In the genomic region with DNA sequence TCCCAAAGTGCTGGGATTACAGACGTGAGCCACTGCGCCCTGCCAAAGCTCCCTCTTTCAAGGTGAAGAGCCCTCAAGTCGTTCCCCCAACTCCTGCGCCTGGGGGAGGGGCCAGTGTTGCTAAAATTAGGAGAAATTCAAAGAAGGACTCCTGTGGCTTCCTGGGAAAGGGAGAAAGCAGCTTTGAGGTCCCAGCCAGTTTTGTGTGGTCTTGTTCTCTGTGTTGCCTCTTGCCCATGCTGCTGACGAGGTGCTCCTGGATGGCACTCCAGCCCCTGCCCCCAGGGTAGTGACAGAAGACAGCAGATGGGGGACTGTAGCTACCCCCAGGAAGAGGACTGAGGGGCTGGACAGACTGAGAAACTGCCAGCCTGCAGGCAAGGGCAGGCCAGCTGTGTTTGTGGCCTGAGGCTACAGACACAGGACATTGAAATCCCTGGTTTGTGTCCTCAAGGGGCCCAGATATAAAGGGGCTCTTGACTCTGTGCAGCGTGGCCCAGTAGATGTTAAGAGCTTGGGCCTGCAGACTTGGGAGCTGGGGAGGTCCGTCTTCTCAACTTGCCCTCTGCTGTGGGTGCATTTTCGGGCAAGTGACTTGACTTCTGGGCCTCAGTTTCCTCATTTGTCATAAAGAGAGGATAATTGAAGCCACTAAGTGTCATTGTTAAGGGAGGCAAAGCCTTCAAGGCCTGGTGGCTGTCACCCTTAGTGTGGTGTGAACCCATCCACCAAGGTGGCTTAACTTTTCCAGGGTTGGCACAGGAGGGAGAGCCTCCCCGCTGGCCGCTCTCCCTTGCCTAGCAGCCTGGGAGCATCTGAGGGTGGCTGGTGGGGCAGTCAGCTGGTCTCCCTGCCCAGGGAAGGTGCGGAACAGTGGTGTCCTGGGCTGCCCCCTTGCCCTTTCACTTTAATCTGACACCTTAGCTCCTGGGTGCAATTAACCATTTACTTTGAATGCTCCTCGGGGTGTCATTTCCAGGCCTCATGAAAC, we compare ENCODE assay signal across 10 cellular contexts. TPM values are rescaled to one million over a fixed set of nuclear protein-coding genes. Genes with fewer than 3 reads are reported as not detected.
DNase-seq lines count a peak whose midpoint lies in the region; ATAC-seq, FAIRE-seq and TF ChIP-seq lines count a peak whose summit lies in the region.
"Had no signal": no experiment of that assay in that cellular context is flagged by ENCODE, and none has a peak within 500 bp of the region (broad histone marks: within the 10 kb centered on the region; RNA-seq: fewer than 3 reads in every experiment).

No MANE protein-coding gene starts in this region.

- peak overlapping the region; percentile 82 for H3K27ac ChIP-seq in CD4-positive, alpha-beta memory T cell (ENCODE audit: low read depth, low read length)
- H3K27ac ChIP-seq in K562 (ENCODE audit: extremely low read depth, low read depth, low read length) = peak overlapping the region; percentile 81

- DNase-seq in CD4-positive, alpha-beta memory T cell = peak in 1 of 5 donors; percentile 22
- peak in 2 of 4 experiments; percentile 67 to 92 for DNase-seq in K562 (ENCODE audit: extremely low read depth in 1 of 4, low spot score in 3 of 4)
- no peak for DNase-seq in foreskin fibroblast
- DNase-seq in dedifferentiated amniotic fluid mesenchymal stem cell (ENCODE audit: extremely low spot score) = no peak
- DNase-seq: activated gamma-delta T cell treated with Interleukin-2 at 50 U/mL for 16 hours, NCI-H524 treated with DMSO at 0.1 percent for 48 hours had no signal

- H2AFZ ChIP-seq in K562 (ENCODE audit: low read depth, low read length) = no peak overlapping the region

- peak; percentile 49 for TF ChIP-seq POLR2A in K562 (conservative IDR thresholded peaks at IDR 0.05)

- in situ Hi-C loops in K562 (cut with MboI) = no loop called here

- peak overlapping the region; percentile 68 for H3K4me2 ChIP-seq in K562 (ENCODE audit: insufficient read depth, low read length)

- peak overlapping the region; percentile 46 to 96 (median 92) for H3K4me3 Mint-ChIP-seq in CD4-positive, alpha-beta memory T cell
- H3K4me3 Mint-ChIP-seq in IgD-negative memory B cell (peak overlapping the region; percentile 63 to 93 (median 76)), nephron (peak overlapping the region; percentile 70 to 81 (median 75))

- CTCF ChIA-PET in CD4-positive, alpha-beta memory T cell (lab: Charles Lee; ENCODE audit: partially characterized antibody) = interaction anchor here (1.2 to 6.3 kb wide), 10 partner anchors 10 to 146 kb away, joined by 3 to 47 read pairs (median 5); no protein-coding TSS in a partner anchor
- CTCF ChIA-PET in K562 (lab: Yijun Ruan, JAX; ENCODE audit: low intra/inter-chr PET ratio) = no interaction called here

- TF ChIP-seq CTCF in K562 (IDR thresholded peaks at IDR 0.05 in 2 of 3, conservative IDR thresholded peaks at IDR 0.05 in 1 of 3; ENCODE audit: insufficient read depth in 2 of 3, low read depth in 1 of 3, low read length in 3 of 3) (no peak), nephron (IDR thresholded peaks at IDR 0.05; ENCODE audit: unreplicated experiment in 3 of 3) (no peak), foreskin fibroblast (IDR thresholded peaks at IDR 0.05; ENCODE audit: low read depth, low read length) (no peak)

- no TSS peak for BruUV-seq in K562 (replicated peaks; lab: Mats Ljungman, UMichigan)

- H3K4me1 ChIP-seq in CD4-positive, alpha-beta memory T cell (ENCODE audit: insufficient read depth, low read length) = peaks cover 77% of the 10 kb centered on the region
- H3K4me1 ChIP-seq in K562 (replicated peaks in 1 of 2; ENCODE audit: control insufficient read depth in 2 of 2, insufficient read depth in 2 of 2, low read length in 2 of 2) = peaks cover 33 to 78% of the 10 kb centered on the region in 2 experiments

- peak; percentile 67 for TF ChIP-seq EP300 in K562 (IDR thresholded peaks at IDR 0.05; ENCODE audit: low read length)

- no peaks in the 10 kb centered on the region for H3K9me1 ChIP-seq in K562 (ENCODE audit: control insufficient read depth, insufficient read depth, low read length)

- peaks cover 13 to 39% of the 10 kb centered on the region in 2 donors for H3K36me3 Mint-ChIP-seq in CD4-positive, alpha-beta memory T cell
- H3K36me3 Mint-ChIP-seq in IgD-negative memory B cell = no peaks in the 10 kb centered on the region
- H3K36me3 Mint-ChIP-seq in nephron (ENCODE audit: low read depth) = peaks cover 12% of the 10 kb centered on the region

- TF ChIP-seq RAD21 in K562 (CRISPR knock-in tag; conservative IDR thresholded peaks at IDR 0.05 in 1 of 2, IDR thresholded peaks at IDR 0.05 in 1 of 2) = peak in 1 of 2 experiments; percentile 22; a peak in 2 of 4 replicates

- no peaks in the 10 kb centered on the region for H3K27me3 ChIP-seq in CD4-positive, alpha-beta memory T cell (ENCODE audit: insufficient read depth, low read length)
- H3K27me3 ChIP-seq in K562 (ENCODE audit: control insufficient read depth in 2 of 2, insufficient read depth in 2 of 2, low read length in 2 of 2) = no peaks in the 10 kb centered on the region

- intact Hi-C loops in CD4-positive, alpha-beta memory T cell (cut with micrococcal nuclease) = loop anchor here (5.0 to 10.0 kb wide), 2 partner anchors 37 to 364 kb away; partner anchors contain the start of gene MRPL38
- intact Hi-C loops in K562 (cut with micrococcal nuclease) = loop anchor here (2.0 to 5.0 kb wide), 3 partner anchors 30 to 87 kb away; no protein-coding TSS in a partner anchor

- peaks cover 56% of the 10 kb centered on the region for H3K79me2 ChIP-seq in K562 (ENCODE audit: control insufficient read depth, insufficient read depth, low read length)

- POLR2A ChIA-PET in CD4-positive, alpha-beta memory T cell (lab: Charles Lee; ENCODE audit: partially characterized antibody) = interaction anchor here (1.0 to 18.5 kb wide), 13 partner anchors 11 to 289 kb away, joined by 3 to 620 read pairs (median 26); partner anchors contain the start of genes EXOC7, FOXJ1 and RNF157
- POLR2A ChIA-PET in K562 (lab: Yijun Ruan, JAX) = interaction anchor here (0.6 to 10.6 kb wide), 34 partner anchors 9 to 1669 kb away, joined by 3 to 227 read pairs (median 4); partner anchors contain the start of gene RNF157

- ATAC-seq in K562 (no peak), GM21786 (IDR thresholded peaks at IDR 0.05; ENCODE audit: unreplicated experiment) (no peak), GM21367 (IDR thresholded peaks at IDR 0.05; ENCODE audit: unreplicated experiment) (no peak)

- peaks cover 23 to 72% (median 51%) of the 10 kb centered on the region in 4 donors for H3K4me1 Mint-ChIP-seq in CD4-positive, alpha-beta memory T cell
- H3K4me1 Mint-ChIP-seq in IgD-negative memory B cell = peaks cover 32 to 50% (median 40%) of the 10 kb centered on the region in 3 donors
- H3K4me1 Mint-ChIP-seq in nephron = peaks cover 39% of the 10 kb centered on the region

- no peaks in the 10 kb centered on the region for H3K9me3 ChIP-seq in CD4-positive, alpha-beta memory T cell (ENCODE audit: control insufficient read depth in 1 of 2, low read length in 2 of 2)
- H3K9me3 ChIP-seq in K562 (replicated peaks; ENCODE audit: control insufficient read depth, insufficient read depth, low read depth, low read length) = no peaks in the 10 kb centered on the region

- H4K20me1 ChIP-seq in K562 (replicated peaks; ENCODE audit: control insufficient read depth, insufficient read depth, low read length) = no peaks in the 10 kb centered on the region

- peak overlapping the region; percentile 87 to 98 (median 96) for H3K27ac Mint-ChIP-seq in CD4-positive, alpha-beta memory T cell
- H3K27ac Mint-ChIP-seq in IgD-negative memory B cell (peak overlapping the region; percentile 97 to 99 (median 97)), nephron (peak overlapping the region; percentile 23 to 74 (median 37))

- FAIRE-seq in K562 (lab: Jason Lieb, UNC) = peak; percentile 77

- peaks cover 24% of the 10 kb centered on the region for H3K36me3 ChIP-seq in CD4-positive, alpha-beta memory T cell (ENCODE audit: insufficient read depth, low read length)
- peaks cover 45% of the 10 kb centered on the region for H3K36me3 ChIP-seq in K562 (ENCODE audit: control insufficient read depth, insufficient read depth, low read length)

- H3K9ac ChIP-seq in K562 (ENCODE audit: insufficient read depth in 1 of 2, low read depth in 2 of 2, low read length in 2 of 2) = peak overlapping the region; percentile 81 to 89

- H3K9me3 Mint-ChIP-seq in CD4-positive, alpha-beta memory T cell = peaks cover 0 to 1% (median 0%) of the 10 kb centered on the region in 8 donors
- H3K9me3 Mint-ChIP-seq in IgD-negative memory B cell = no peaks in the 10 kb centered on the region
- no peaks in the 10 kb centered on the region for H3K9me3 Mint-ChIP-seq in nephron

- H3K27me3 Mint-ChIP-seq in CD4-positive, alpha-beta memory T cell = no peaks in the 10 kb centered on the region
- H3K27me3 Mint-ChIP-seq in IgD-negative memory B cell = no peaks in the 10 kb centered on the region
- no peaks in the 10 kb centered on the region for H3K27me3 Mint-ChIP-seq in nephron (ENCODE audit: low read depth)

- no peak overlapping the region for H3K4me3 ChIP-seq in CD4-positive, alpha-beta memory T cell (ENCODE audit: low read length in 2 of 2)
- H3K4me3 ChIP-seq in K562 (peak overlapping the region; percentile 14; the same call in 1 of the 2 replicates), foreskin fibroblast (ENCODE audit: low read depth in 1 of 2, low read length in 2 of 2) (no peak overlapping the region)

- WGBS in K562 (ENCODE audit: insufficient coverage, low coverage, missing lambda C conversion rate) = 29% methylated on average over 12 of the region's 12 CpGs

RNA-seq across cellular contexts. Expression of gene UBALD2, which starts 4.1 kb away (rescaled TPM):
- 100 to 1,000 TPM; 101 to 103 TPM for total RNA-seq in CD4-positive, alpha-beta memory T cell
- 10 to 100 TPM in 1 of 2 donors, 1 to 10 TPM in 1; 6.2 to 11.1 TPM for polyA plus RNA-seq in CD4-positive, alpha-beta memory T cell
- polyA plus RNA-seq in IgD-negative memory B cell (4.3 TPM), K562 (2011; rRNA removed) (46.6 and 79.6 TPM in 2 replicates), K562 (2014; fragmentation: Illumina TruSeq; extraction: Trizol) (17.4 and 39.3 TPM in 2 replicates), K562 (2014; fragmentation: Nextera tagmentation; extraction: Ambion mirVana) (1 to 10 TPM; 2.3 to 3.9 TPM), K562 (2014; rRNA removed) (40.6 and 46.5 TPM in 2 replicates)
- 10.6 and 25.5 TPM in 2 replicates for total RNA-seq in K562 (2011; cell fraction: chromatin; rRNA removed; ENCODE audit: low replicate concordance)
- 27.3 and 33.0 TPM in 2 replicates for total RNA-seq in K562 (2011; cell fraction: nucleolus; rRNA removed)
- 22.7 and 24.3 TPM in 2 replicates for total RNA-seq in K562 (2011; cell fraction: nucleoplasm; rRNA removed)
- total RNA-seq in K562 (2014; rRNA removed) (43.1 and 52.7 TPM in 2 replicates), K562 (2014; rRNA removed; fragmentation: Illumina TruSeq; extraction: Trizol) (5.8 and 7.6 TPM in 2 replicates), K562 (2015; rRNA removed; fragmentation: Illumina TruSeq; extraction: Trizol) (21.9 and 25.3 TPM in 2 replicates), K562 (2021) (85.3 and 94.1 TPM in 2 replicates)
- polyA plus RNA-seq in K562 (2011; cell fraction: cytosol; rRNA removed) = 34.5 and 74.0 TPM in 2 replicates
- 55.6 and 56.6 TPM in 2 replicates for polyA plus RNA-seq in K562 (2011; cell fraction: nucleus; rRNA removed)
- 62.8 and 75.4 TPM in 2 replicates for polyA plus RNA-seq in K562 (2012)
- polyA minus RNA-seq in K562 (2011; rRNA and poly(A)+ RNA removed) = 8.0 and 8.5 TPM in 2 replicates
- polyA minus RNA-seq in K562 (2011; cell fraction: cytosol; rRNA and poly(A)+ RNA removed) = 32.8 and 59.0 TPM in 2 replicates
- 8.1 and 9.6 TPM in 2 replicates for polyA minus RNA-seq in K562 (2011; cell fraction: nucleus; rRNA and poly(A)+ RNA removed)

RNA-seq across cellular contexts. Expression of gene RNF157, which starts 29.0 kb away (rescaled TPM):
- 10 to 100 TPM; 19.5 to 22.5 TPM for total RNA-seq in CD4-positive, alpha-beta memory T cell
- polyA plus RNA-seq in CD4-positive, alpha-beta memory T cell = 10 to 100 TPM in 1 of 2 donors, 1 to 10 TPM in 1; 4.0 to 20.5 TPM
- polyA plus RNA-seq in IgD-negative memory B cell (0.43 TPM), K562 (2011; rRNA removed) (30.5 and 37.8 TPM in 2 replicates), K562 (2014; fragmentation: Illumina TruSeq; extraction: Trizol) (29.0 and 31.7 TPM in 2 replicates), K562 (2014; fragmentation: Nextera tagmentation; extraction: Ambion mirVana) (10 to 100 TPM in 1 of 2 experiments, 1 to 10 TPM in 1; 8.1 to 12.7 TPM), K562 (2014; rRNA removed) (20.8 and 26.3 TPM in 2 replicates)
- total RNA-seq in K562 (2011; cell fraction: chromatin; rRNA removed; ENCODE audit: low replicate concordance) = 105 and 114 TPM in 2 replicates
- 43.7 and 60.5 TPM in 2 replicates for total RNA-seq in K562 (2011; cell fraction: nucleolus; rRNA removed)
- 85.8 and 127 TPM in 2 replicates for total RNA-seq in K562 (2011; cell fraction: nucleoplasm; rRNA removed)
- total RNA-seq in K562 (2014; rRNA removed) (12.7 and 21.6 TPM in 2 replicates), K562 (2014; rRNA removed; fragmentation: Illumina TruSeq; extraction: Trizol) (16.3 and 17.9 TPM in 2 replicates), K562 (2015; rRNA removed; fragmentation: Illumina TruSeq; extraction: Trizol) (28.2 and 28.7 TPM in 2 replicates), K562 (2021) (28.6 and 29.0 TPM in 2 replicates)
- 29.5 and 33.1 TPM in 2 replicates for polyA plus RNA-seq in K562 (2011; cell fraction: cytosol; rRNA removed)
- 28.4 and 36.3 TPM in 2 replicates for polyA plus RNA-seq in K562 (2011; cell fraction: nucleus; rRNA removed)
- polyA plus RNA-seq in K562 (2012) = 21.3 and 53.9 TPM in 2 replicates
- polyA minus RNA-seq in K562 (2011; rRNA and poly(A)+ RNA removed) = 40.3 and 41.8 TPM in 2 replicates
- 30.4 and 40.2 TPM in 2 replicates for polyA minus RNA-seq in K562 (2011; cell fraction: cytosol; rRNA and poly(A)+ RNA removed)
- polyA minus RNA-seq in K562 (2011; cell fraction: nucleus; rRNA and poly(A)+ RNA removed) = 13.2 and 28.3 TPM in 2 replicates

RNA-seq across cellular contexts. Expression of gene QRICH2, which starts 38.8 kb away (rescaled TPM):
- total RNA-seq in CD4-positive, alpha-beta memory T cell = 1 to 10 TPM; 5.3 to 5.5 TPM
- under 1 TPM; 0.21 to 0.52 TPM for polyA plus RNA-seq in CD4-positive, alpha-beta memory T cell
- 0.14 TPM for polyA plus RNA-seq in IgD-negative memory B cell
- 4.4 and 9.4 TPM in 2 replicates for total RNA-seq in K562 (2011; cell fraction: chromatin; rRNA removed; ENCODE audit: low replicate concordance)
- total RNA-seq in K562 (2011; cell fraction: nucleolus; rRNA removed) = 3.3 and 4.1 TPM in 2 replicates
- 2.4 TPM in 2 replicates for total RNA-seq in K562 (2011; cell fraction: nucleoplasm; rRNA removed)
- total RNA-seq in K562 (2014; rRNA removed) = 1.3 and 1.5 TPM in 2 replicates
- total RNA-seq in K562 (2014; rRNA removed; fragmentation: Illumina TruSeq; extraction: Trizol) = 0.89 and 1.1 TPM in 2 replicates
- 1.6 and 2.0 TPM in 2 replicates for total RNA-seq in K562 (2015; rRNA removed; fragmentation: Illumina TruSeq; extraction: Trizol)
- 1.4 and 2.0 TPM in 2 replicates for total RNA-seq in K562 (2021)
- 0.46 and 1.3 TPM in 2 replicates for polyA plus RNA-seq in K562 (2011; rRNA removed)
- polyA plus RNA-seq in K562 (2011; cell fraction: cytosol; rRNA removed) = 0.82 and 1.0 TPM in 2 replicates
- 3.4 and 4.1 TPM in 2 replicates for polyA plus RNA-seq in K562 (2011; cell fraction: nucleus; rRNA removed)
- 1.5 and 13.0 TPM in 2 replicates for polyA plus RNA-seq in K562 (2012)
- 0.40 and 0.61 TPM in 2 replicates for polyA plus RNA-seq in K562 (2014; fragmentation: Illumina TruSeq; extraction: Trizol)
- polyA plus RNA-seq in K562 (2014; fragmentation: Nextera tagmentation; extraction: Ambion mirVana) = under 1 TPM; 0.03 to 0.07 TPM
- 0.81 and 1.2 TPM in 2 replicates for polyA plus RNA-seq in K562 (2014; rRNA removed)
- 6.7 and 10.1 TPM in 2 replicates for polyA minus RNA-seq in K562 (2011; rRNA and poly(A)+ RNA removed)
- 1.8 and 2.2 TPM in 2 replicates for polyA minus RNA-seq in K562 (2011; cell fraction: cytosol; rRNA and poly(A)+ RNA removed)
- polyA minus RNA-seq in K562 (2011; cell fraction: nucleus; rRNA and poly(A)+ RNA removed) = 1.1 and 2.2 TPM in 2 replicates

Comparison
In these comparisons a context has a peak if more than half of its experiments do, and no peak if none do; other contexts are left out.
1. H3K27ac Mint-ChIP-seq: peak in every context shown above with its lines; median percentile 97 in IgD-negative memory B cell; 96 in CD4-positive, alpha-beta memory T cell; 37 in nephron.